21 cellular contexts compared by ENCODE assay signal in genomic region chr4:40209401-40209800, GRCh38. TPM values are rescaled to one million over a fixed set of nuclear protein-coding genes. Genes with fewer than 3 reads are reported as not detected.
DNase-seq lines count a peak whose midpoint lies in the region; ATAC-seq, FAIRE-seq and TF ChIP-seq lines count a peak whose summit lies in the region.
"Had no signal": no experiment of that assay in that cellular context is flagged by ENCODE, and none has a peak within 500 bp of the region (broad histone marks: within the 10 kb centered on the region; RNA-seq: fewer than 3 reads in every experiment).

No MANE protein-coding gene starts in this region.

- FAIRE-seq in GM18507 (lab: Jason Lieb, UNC), result peak; percentile 62
- FAIRE-seq: keratinocyte had no signal

- no peaks in the 10 kb centered on the region for H3K27me3 Mint-ChIP-seq in activated CD4-positive, alpha-beta T cell treated with anti-CD3 and anti-CD28 coated beads, Interleukin-2, amount 10 ng/mL, durations not matched to agents 24 days and 14 days
- H3K27me3 Mint-ChIP-seq in activated CD8-positive, alpha-beta T cell treated with anti-CD3 and anti-CD28 coated beads, Interleukin-2, amount 10 ng/mL, durations not matched to agents 7 days and 5 days (ENCODE audit: low read depth), result no peaks in the 10 kb centered on the region
- H3K27me3 Mint-ChIP-seq in naive B cell, result no peaks in the 10 kb centered on the region

- peaks cover 76% of the 10 kb centered on the region for H3K36me3 Mint-ChIP-seq in activated CD4-positive, alpha-beta T cell treated with anti-CD3 and anti-CD28 coated beads, Interleukin-2, amount 10 ng/mL, durations not matched to agents 24 days and 14 days (ENCODE audit: low read depth)
- H3K36me3 Mint-ChIP-seq in activated CD8-positive, alpha-beta T cell treated with anti-CD3 and anti-CD28 coated beads, Interleukin-2, amount 10 ng/mL, durations not matched to agents 7 days and 5 days (ENCODE audit: low read depth), result peaks cover 88% of the 10 kb centered on the region
- H3K36me3 Mint-ChIP-seq in naive B cell, result peaks cover 8 to 53% of the 10 kb centered on the region in 2 donors

- TF ChIP-seq CTCF in tibial nerve (IDR thresholded peaks at IDR 0.05), result no peak

- H3K4me1 ChIP-seq in tibial nerve, result peaks cover 0 to 6% (median 0%) of the 10 kb centered on the region in 4 donors

- no peak for DNase-seq in activated CD4-positive, alpha-beta T cell treated with anti-CD3 and anti-CD28 coated beads, Interleukin-2, amount 10 ng/mL, durations not matched to agents 24 days and 14 days
- DNase-seq in activated CD4-positive, alpha-beta T cell treated with anti-CD3 and anti-CD28 coated beads for 4 hours, result no peak
- DNase-seq in GM18507 (ENCODE audit: extremely low spot score, insufficient read length, low read depth) (no peak), naive B cell (no peak), H4 (ENCODE audit: low spot score) (no peak), tibial nerve (ENCODE audit: low spot score in 2 of 2) (no peak), NCI-H2107 (lab: John Stamatoyannopoulos, UW) (no peak)
- peak; percentile 50 for DNase-seq in activated CD8-positive, alpha-beta T cell treated with anti-CD3 and anti-CD28 coated beads, Interleukin-2, amount 10 ng/mL, durations not matched to agents 7 days and 5 days
- DNase-seq: activated CD4-positive, CD25-positive, alpha-beta regulatory T cell; DMS79 treated with DMSO at 0.1 percent for 48 hours; mesenchymal stem cell; NCI-H1694; NCI-H226; transverse colon had no signal

- H3K4me3 ChIP-seq in tibial nerve, result no peak overlapping the region
- H3K4me3 ChIP-seq: hepatocyte, transverse colon had no signal

- WGBS in tibial nerve, 2 donors, result 87 to 93% methylated on average over 4 of the region's 4 CpGs

- peaks cover 78% of the 10 kb centered on the region for H3K4me1 Mint-ChIP-seq in activated CD4-positive, alpha-beta T cell treated with anti-CD3 and anti-CD28 coated beads, Interleukin-2, amount 10 ng/mL, durations not matched to agents 24 days and 14 days
- peaks cover 76% of the 10 kb centered on the region for H3K4me1 Mint-ChIP-seq in activated CD8-positive, alpha-beta T cell treated with anti-CD3 and anti-CD28 coated beads, Interleukin-2, amount 10 ng/mL, durations not matched to agents 7 days and 5 days (ENCODE audit: low read depth)
- H3K4me1 Mint-ChIP-seq in naive B cell, result peaks cover 80 to 95% (median 89%) of the 10 kb centered on the region in 3 donors
- H3K4me1 Mint-ChIP-seq: neural crest cell had no signal

- no peak overlapping the region for H3K27ac ChIP-seq in tibial nerve
- H3K27ac ChIP-seq: C4-2B, hepatocyte, RWPE1 had no signal

- CTCF ChIA-PET in activated CD8-positive, alpha-beta T cell treated with anti-CD3 and anti-CD28 coated beads, Interleukin-2, amount 10 ng/mL, durations not matched to agents 7 days and 5 days (lab: Charles Lee), result interaction anchor here (1.3 to 4.2 kb wide), 5 partner anchors 10 to 108 kb away, joined by 3 to 33 read pairs (median 7); no protein-coding TSS in a partner anchor

- no peaks in the 10 kb centered on the region for H3K9me3 Mint-ChIP-seq in activated CD4-positive, alpha-beta T cell treated with anti-CD3 and anti-CD28 coated beads, Interleukin-2, amount 10 ng/mL, durations not matched to agents 24 days and 14 days
- H3K9me3 Mint-ChIP-seq in activated CD8-positive, alpha-beta T cell treated with anti-CD3 and anti-CD28 coated beads, Interleukin-2, amount 10 ng/mL, durations not matched to agents 7 days and 5 days (ENCODE audit: insufficient read depth), result no peaks in the 10 kb centered on the region
- no peaks in the 10 kb centered on the region for H3K9me3 Mint-ChIP-seq in naive B cell
- H3K9me3 Mint-ChIP-seq: neural crest cell had no signal

- no peak for TF ChIP-seq EP300 in tibial nerve (IDR thresholded peaks at IDR 0.05)

- H3K27me3 ChIP-seq in tibial nerve, result no peaks in the 10 kb centered on the region
- H3K27me3 ChIP-seq: hepatocyte, transverse colon had no signal

- H3K4me3 Mint-ChIP-seq in activated CD4-positive, alpha-beta T cell treated with anti-CD3 and anti-CD28 coated beads, Interleukin-2, amount 10 ng/mL, durations not matched to agents 24 days and 14 days, result peak overlapping the region; percentile 83
- H3K4me3 Mint-ChIP-seq in activated CD8-positive, alpha-beta T cell treated with anti-CD3 and anti-CD28 coated beads, Interleukin-2, amount 10 ng/mL, durations not matched to agents 7 days and 5 days, result peak overlapping the region; percentile 79
- peak overlapping the region in 7 of 8 donors; percentile 24 to 77 (median 54) for H3K4me3 Mint-ChIP-seq in naive B cell
- H3K4me3 Mint-ChIP-seq: neural crest cell had no signal

- H3K36me3 ChIP-seq in tibial nerve, result no peaks in the 10 kb centered on the region
- H3K36me3 ChIP-seq: transverse colon had no signal

- no peaks in the 10 kb centered on the region for H3K9me3 ChIP-seq in tibial nerve
- H3K9me3 ChIP-seq: transverse colon had no signal

- TF ChIP-seq POLR2A in tibial nerve (IDR thresholded peaks at IDR 0.05), result no peak

- intact Hi-C loops in activated CD4-positive, alpha-beta T cell treated with anti-CD3 and anti-CD28 coated beads, Interleukin-2, amount 10 ng/mL, durations not matched to agents 24 days and 14 days (cut with micrococcal nuclease), result loop anchor here (10.0 kb wide), 1 partner anchor 515 kb away; the partner anchor contains the start of gene UBE2K

- POLR2A ChIA-PET in activated CD8-positive, alpha-beta T cell treated with anti-CD3 and anti-CD28 coated beads, Interleukin-2, amount 10 ng/mL, durations not matched to agents 7 days and 5 days (lab: Charles Lee), result interaction anchor here (0.7 to 18.3 kb wide), 4 partner anchors 10 to 511 kb away, joined by 3 to 517 read pairs (median 24); partner anchors contain the start of gene RHOH

- ATAC-seq in activated CD8-positive, alpha-beta T cell treated with anti-CD3 and anti-CD28 coated beads, Interleukin-2, amount 10 ng/mL, durations not matched to agents 7 days and 5 days, result no peak
- ATAC-seq in naive B cell (ENCODE audit: low read depth in 2 of 2), result no peak

- H3K27ac Mint-ChIP-seq in activated CD4-positive, alpha-beta T cell treated with anti-CD3 and anti-CD28 coated beads, Interleukin-2, amount 10 ng/mL, durations not matched to agents 24 days and 14 days, result peak overlapping the region; percentile 91
- H3K27ac Mint-ChIP-seq in activated CD8-positive, alpha-beta T cell treated with anti-CD3 and anti-CD28 coated beads, Interleukin-2, amount 10 ng/mL, durations not matched to agents 7 days and 5 days, result peak overlapping the region; percentile 92
- peak overlapping the region; percentile 8 to 82 (median 76) for H3K27ac Mint-ChIP-seq in naive B cell

RNA-seq across cellular contexts. Expression of gene RHOH, which starts 12.6 kb away (rescaled TPM):
- 98.1 and 107 TPM in 2 replicates for total RNA-seq in activated CD4-positive, alpha-beta T cell treated with anti-CD3 and anti-CD28 coated beads, Interleukin-2, amount 10 ng/mL, durations not matched to agents 24 days and 14 days
- 100 to 1,000 TPM; 147 to 159 TPM for total RNA-seq in activated CD8-positive, alpha-beta T cell treated with anti-CD3 and anti-CD28 coated beads, Interleukin-2, amount 10 ng/mL, durations not matched to agents 7 days and 5 days
- polyA plus RNA-seq in naive B cell (ENCODE audit: low read depth in 6 of 6), result 100 to 1,000 TPM; 411 to 590 (median 456) TPM
- total RNA-seq in H4 (2014; rRNA removed; shearing (Covaris generic)), result 0.49 TPM in 1 of 2 replicates, not detected in the other
- total RNA-seq in tibial nerve, result 1 to 10 TPM in 2 of 4 donors, under 1 TPM in 2; 0.30 to 2.2 (median 1.0) TPM
- total RNA-seq: hepatocyte, M059J, pulmonary artery endothelial cell had no signal
- polyA plus RNA-seq: hepatocyte had no signal

Comparison
In these comparisons a context has a peak if more than half of its experiments do, and no peak if none do; other contexts are left out.
1. RNA of gene RHOH, which starts 12.6 kb away (total RNA-seq): 147 to 159 TPM in activated CD8-positive, alpha-beta T cell treated with anti-CD3 and anti-CD28 coated beads, Interleukin-2, amount 10 ng/mL, durations not matched to agents 7 days and 5 days and 98.1 to 107 TPM in activated CD4-positive, alpha-beta T cell treated with anti-CD3 and anti-CD28 coated beads, Interleukin-2, amount 10 ng/mL, durations not matched to agents 24 days and 14 days; 0.30 to 2.2 TPM in tibial nerve and 0.49 TPM in H4; every median in the first group is over 10 times any median in the second.
2. Peak in every context shown above with its lines, with median percentiles within 50 percentile points of each other: H3K27ac Mint-ChIP-seq and H3K4me3 Mint-ChIP-seq.